In the genomic region with DNA sequence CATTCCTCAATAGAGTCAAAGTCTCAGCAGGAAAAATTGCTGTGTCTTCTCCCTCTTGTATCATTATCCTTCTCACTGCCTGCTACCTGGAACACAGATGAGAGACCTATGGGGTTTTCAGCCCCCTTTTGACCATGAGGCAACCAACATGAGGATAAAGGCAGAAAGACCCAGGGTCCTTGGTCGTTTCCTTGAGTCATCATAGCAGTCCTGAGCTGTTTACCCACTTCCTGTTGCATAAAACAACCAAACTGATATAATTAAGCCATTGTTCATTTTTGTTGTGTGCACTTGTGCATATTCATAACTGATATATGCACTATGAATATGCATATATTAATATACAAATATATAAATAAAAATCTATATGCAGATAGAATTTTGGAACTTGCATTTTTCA, we compare ENCODE assay signal across 30 cellular contexts.
DNase-seq lines count a peak whose midpoint lies in the region; ATAC-seq and TF ChIP-seq lines count a peak whose summit lies in the region.
"Had no signal": no experiment of that assay in that cellular context is flagged by ENCODE, and none has a peak within 500 bp of the region (broad histone marks: within the 10 kb centered on the region; RNA-seq: fewer than 3 reads in every experiment).

No MANE protein-coding gene starts in this region.

- no peaks in the 10 kb centered on the region for H3K27me3 Mint-ChIP-seq in osteocyte (ENCODE audit: unreplicated experiment)
- H3K27me3 Mint-ChIP-seq: activated CD4-positive, alpha-beta memory T cell treated with anti-CD3 and anti-CD28 coated beads for 36 hours; CD8-positive, alpha-beta memory T cell had no signal

- H3K9me3 Mint-ChIP-seq in osteocyte (ENCODE audit: unreplicated experiment): peaks cover 3% of the 10 kb centered on the region
- H3K9me3 Mint-ChIP-seq: activated CD4-positive, alpha-beta memory T cell treated with anti-CD3 and anti-CD28 coated beads for 36 hours; H9; mesothelial cell of epicardium had no signal

- no peak overlapping the region for H3K4me3 ChIP-seq in GM12865 (ENCODE audit: low read depth, low read length)
- H3K4me3 ChIP-seq: cardiac muscle cell had no signal

- no peaks in the 10 kb centered on the region for H3K36me3 Mint-ChIP-seq in osteocyte (ENCODE audit: unreplicated experiment)
- H3K36me3 Mint-ChIP-seq: activated CD4-positive, alpha-beta memory T cell treated with anti-CD3 and anti-CD28 coated beads for 36 hours; activated naive CD8-positive, alpha-beta T cell; CD8-positive, alpha-beta memory T cell; immature natural killer cell; mesothelial cell of epicardium; naive thymus-derived CD4-positive, alpha-beta T cell had no signal

- no peaks in the 10 kb centered on the region for H3K4me1 Mint-ChIP-seq in osteocyte (ENCODE audit: unreplicated experiment)
- H3K4me1 Mint-ChIP-seq: CD8-positive, alpha-beta memory T cell; immature natural killer cell; naive thymus-derived CD4-positive, alpha-beta T cell had no signal

- no peak overlapping the region for H3K27ac Mint-ChIP-seq in osteocyte (ENCODE audit: unreplicated experiment)
- H3K27ac Mint-ChIP-seq: activated CD4-positive, alpha-beta memory T cell treated with anti-CD3 and anti-CD28 coated beads for 36 hours; activated naive CD8-positive, alpha-beta T cell; CD8-positive, alpha-beta memory T cell; immature natural killer cell; mesothelial cell of epicardium; naive thymus-derived CD4-positive, alpha-beta T cell had no signal

- no peak overlapping the region for H3K4me3 Mint-ChIP-seq in osteocyte (ENCODE audit: unreplicated experiment)
- H3K4me3 Mint-ChIP-seq: activated CD4-positive, alpha-beta memory T cell treated with anti-CD3 and anti-CD28 coated beads for 36 hours; activated naive CD8-positive, alpha-beta T cell; CD8-positive, alpha-beta memory T cell; H9; immature natural killer cell; mesothelial cell of epicardium; naive thymus-derived CD4-positive, alpha-beta T cell had no signal

- ATAC-seq in GM19397 (IDR thresholded peaks at IDR 0.05; ENCODE audit: unreplicated experiment) (peak; percentile 39), HG03159 (IDR thresholded peaks at IDR 0.05; ENCODE audit: unreplicated experiment) (peak; percentile 36), HG02623 (IDR thresholded peaks at IDR 0.05; ENCODE audit: unreplicated experiment) (no peak), GM18519 (IDR thresholded peaks at IDR 0.05; ENCODE audit: low FRiP score, unreplicated experiment) (no peak)
- ATAC-seq: esophagus mucosa; HepG2; left ventricle myocardium superior; naive thymus-derived CD4-positive, alpha-beta T cell had no signal

- TF ChIP-seq CTCF in GM12865 (IDR thresholded peaks at IDR 0.05; ENCODE audit: insufficient read depth, low read depth, low read length, missing control alignments) (no peak), osteocyte (IDR thresholded peaks at IDR 0.05) (no peak)

- DNase-seq in GM12865 (ENCODE audit: low read depth) (peak; percentile 41), MV-4-11 (lab: John Stamatoyannopoulos, UW) (peak; percentile 73), NAMALWA (ENCODE audit: low spot score) (no peak), osteocyte (ENCODE audit: extremely low spot score, unreplicated experiment) (no peak)
- DNase-seq: activated CD4-positive, alpha-beta memory T cell treated with anti-CD3 and anti-CD28 coated beads for 36 hours; AML-193; aorta; CD8-positive, alpha-beta memory T cell; cortex of kidney; DMS53; H9; hippocampal formation; immature natural killer cell; left ventricle myocardium superior; naive thymus-derived CD4-positive, alpha-beta T cell; NCI-H2081; NCI-H226; NCI-H774; nucleus accumbens; SIG-M5; trophoblast cell had no signal

Comparison
In these comparisons a context has a peak if more than half of its experiments do, and no peak if none do; other contexts are left out.
1. DNase-seq: peak in GM12865 (single experiment) and MV-4-11 (single experiment); none in NAMALWA (single experiment) and osteocyte (single experiment).
2. ATAC-seq: peak in GM19397 (single experiment) and HG03159 (single experiment); none in HG02623 (single experiment) and GM18519 (single experiment).